ENCODE assay signal across 19 cellular contexts in the genomic region with DNA sequence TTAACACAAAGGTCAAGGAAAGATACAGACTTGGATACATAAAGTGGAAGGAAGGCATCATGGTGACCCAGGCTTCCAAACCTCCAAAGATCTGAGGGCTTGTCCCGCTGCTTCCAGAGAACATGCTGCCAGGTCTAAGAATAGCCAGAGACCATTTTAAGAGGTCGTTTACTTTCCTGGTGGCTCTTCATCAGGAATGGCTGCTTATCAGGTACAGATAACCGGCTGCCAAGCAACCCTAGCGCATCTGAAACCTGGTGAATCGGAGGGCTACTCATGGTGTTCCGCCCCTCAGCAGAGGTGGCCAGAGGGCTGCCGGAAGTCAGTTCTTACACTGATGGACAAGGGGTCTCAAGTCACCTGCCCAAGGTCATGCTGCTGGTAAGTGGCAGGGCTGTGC.
A peak's percentile ranks its signal among the peaks of the same experiment; 100 is the strongest.
DNase-seq lines count a peak whose midpoint lies in the region; ATAC-seq and TF ChIP-seq lines count a peak whose summit lies in the region.
"Had no signal": no experiment of that assay in that cellular context is flagged by ENCODE, and none has a peak within 500 bp of the region (broad histone marks: within the 10 kb centered on the region; RNA-seq: fewer than 3 reads in every experiment).

No MANE protein-coding gene starts in this region.

- H3K79me2 ChIP-seq in trophoblast cell (ENCODE audit: control insufficient read depth, insufficient read depth, low read length, poor library complexity) = no peaks in the 10 kb centered on the region

- 27 to 41% methylated on average over 7 of the region's 7 CpGs for WGBS in heart right ventricle, 2 donors
- no CpG with 5 or more reads among the region's 7 CpGs for WGBS in trophoblast cell (ENCODE audit: extremely low coverage, insufficient coverage, insufficient read length)

- no peak overlapping the region for H4K91ac ChIP-seq in trophoblast cell (ENCODE audit: low read depth, low read length)

- H3K4me2 ChIP-seq in trophoblast cell (ENCODE audit: low read length) = no peak overlapping the region
- H3K4me2 ChIP-seq: A549 had no signal

- no peak overlapping the region for H2AFZ ChIP-seq in trophoblast cell (ENCODE audit: insufficient read depth, low read length, poor library complexity)

- no peak overlapping the region for H2BK12ac ChIP-seq in trophoblast cell (ENCODE audit: low read length)

- intact Hi-C loops in Right ventricle myocardium inferior (cut with DNase I) (no loop called here), cardiac septum (cut with DNase I) (no loop called here), heart right ventricle (cut with DNase I) (no loop called here), posterior cingulate gyrus (cut with DNase I) (no loop called here)

- peak; percentile 72 for ATAC-seq in Right ventricle myocardium inferior
- ATAC-seq in heart right ventricle = peak; percentile 42 to 91 (median 84)
- ATAC-seq: A549, HepG2 had no signal

- DNase-seq in Right ventricle myocardium inferior (ENCODE audit: missing footprints) (no peak), cardiac septum (ENCODE audit: low spot score) (no peak), heart right ventricle (peak; percentile 33 to 49), right atrium auricular region (ENCODE audit: low spot score) (no peak), neural crest cell (ENCODE audit: low read depth, low spot score) (no peak), trophoblast cell (no peak), DMS114 treated with DMSO at 0.1 percent for 48 hours (lab: John Stamatoyannopoulos, UW; ENCODE audit: unreplicated experiment) (no peak), posterior cingulate gyrus (no peak)
- DNase-seq: AML-193; Caco-2; CD4-positive, alpha-beta T cell; DMS153; DMS79; GDM1; H9 had no signal

- H3K23ac ChIP-seq in trophoblast cell (ENCODE audit: low read length) = no peak overlapping the region

- no peaks in the 10 kb centered on the region for H3K27me3 Mint-ChIP-seq in neural crest cell (ENCODE audit: low read depth)
- H3K27me3 Mint-ChIP-seq: CD4-positive, alpha-beta T cell had no signal

- no peak for TF ChIP-seq CTCF in heart right ventricle (IDR thresholded peaks at IDR 0.05)
- TF ChIP-seq CTCF in right atrium auricular region (IDR thresholded peaks at IDR 0.05) = no peak
- no peak for TF ChIP-seq CTCF in neural crest cell (conservative IDR thresholded peaks at IDR 0.05)

- H4K8ac ChIP-seq in trophoblast cell (ENCODE audit: low read depth, low read length) = no peak overlapping the region

- H3K27me3 ChIP-seq in heart right ventricle (no peaks in the 10 kb centered on the region), right atrium auricular region (no peaks in the 10 kb centered on the region), trophoblast cell (ENCODE audit: insufficient read depth, low read length) (no peaks in the 10 kb centered on the region)

- H4K12ac ChIP-seq in trophoblast cell (ENCODE audit: low read depth, low read length) = no peak overlapping the region

- H3K4ac ChIP-seq in trophoblast cell (ENCODE audit: low read depth, low read length) = no peak overlapping the region

- no peak overlapping the region for H3K14ac ChIP-seq in trophoblast cell (ENCODE audit: low read length)

- H2BK120ac ChIP-seq in trophoblast cell (ENCODE audit: insufficient read depth, low read length, poor library complexity) = no peak overlapping the region

- H2BK5ac ChIP-seq in trophoblast cell (ENCODE audit: low read depth, low read length, poor library complexity) = no peak overlapping the region

- no peak overlapping the region for H3K18ac ChIP-seq in trophoblast cell (ENCODE audit: low read length)

- peaks cover 21% of the 10 kb centered on the region for H3K4me1 Mint-ChIP-seq in neural crest cell

- H3K36me3 ChIP-seq in heart right ventricle (no peaks in the 10 kb centered on the region), right atrium auricular region (no peaks in the 10 kb centered on the region), trophoblast cell (ENCODE audit: control insufficient read depth in 1 of 2, insufficient read depth in 2 of 2, low read length in 2 of 2) (no peaks in the 10 kb centered on the region)

- H3K9ac ChIP-seq in trophoblast cell (ENCODE audit: low read length) = no peak overlapping the region

- peaks cover 20% of the 10 kb centered on the region for H3K36me3 Mint-ChIP-seq in neural crest cell (ENCODE audit: low read depth)

- H3K4me1 ChIP-seq in heart right ventricle (peaks cover 0 to 37% (median 6%) of the 10 kb centered on the region in 9 donors), right atrium auricular region (peaks cover 0 to 32% of the 10 kb centered on the region in 2 donors), trophoblast cell (ENCODE audit: control insufficient read depth in 1 of 2, insufficient read depth in 2 of 2, low read length in 2 of 2) (peaks cover 3 to 4% of the 10 kb centered on the region in 2 experiments)
- H3K4me1 ChIP-seq: A549, Caco-2 had no signal

- peaks cover 13% of the 10 kb centered on the region for H3K9me3 Mint-ChIP-seq in neural crest cell
- H3K9me3 Mint-ChIP-seq: CD4-positive, alpha-beta T cell; H9 had no signal

- H2AK5ac ChIP-seq in trophoblast cell (ENCODE audit: low read length) = no peak overlapping the region

- no peaks in the 10 kb centered on the region for H3K79me1 ChIP-seq in trophoblast cell (ENCODE audit: low read length)

- H3K4me3 ChIP-seq in heart right ventricle (no peak overlapping the region), right atrium auricular region (no peak overlapping the region), trophoblast cell (ENCODE audit: low read depth, low read length) (no peak overlapping the region)
- H3K4me3 ChIP-seq: A549 had no signal

- H3K4me3 Mint-ChIP-seq in neural crest cell = no peak overlapping the region
- H3K4me3 Mint-ChIP-seq: CD4-positive, alpha-beta T cell; H9 had no signal

- H3K9me3 ChIP-seq in heart right ventricle (peaks cover 0 to 9% (median 0%) of the 10 kb centered on the region in 11 donors), right atrium auricular region (peaks cover 0 to 4% of the 10 kb centered on the region in 2 donors), trophoblast cell (ENCODE audit: insufficient read depth, low read depth, low read length) (peaks cover 4% of the 10 kb centered on the region)
- H3K9me3 ChIP-seq: A549, Caco-2 had no signal

- H3K27ac Mint-ChIP-seq in neural crest cell (ENCODE audit: unreplicated experiment) = peak overlapping the region; percentile 53
- H3K27ac Mint-ChIP-seq: CD4-positive, alpha-beta T cell; H9 had no signal

- H3K27ac ChIP-seq in heart right ventricle (peak overlapping the region in 6 of 10 donors; percentile 31 to 72 (median 65)), right atrium auricular region (peak overlapping the region; percentile 46 to 73), trophoblast cell (ENCODE audit: low read depth, low read length) (no peak overlapping the region)
- H3K27ac ChIP-seq: 22Rv1, A549, C4-2B had no signal

Comparison
In these comparisons a context has a peak if more than half of its experiments do, and no peak if none do; other contexts are left out.
1. DNase-seq: peak in heart right ventricle (2 of 2); none in Right ventricle myocardium inferior (single experiment), cardiac septum (single experiment), right atrium auricular region (single experiment), neural crest cell (single experiment), trophoblast cell (0 of 2), DMS114 treated with DMSO at 0.1 percent for 48 hours (single experiment) and posterior cingulate gyrus (0 of 10).